In genomic region chr17:31158741-31159377, GRCh38 we compare ENCODE assay signal across 1 cellular context.
TF ChIP-seq lines count a peak whose summit lies in the region.

No MANE protein-coding gene starts in this region.

TF ChIP-seq in IMR-90, 13 proteins besides CTCF, POLR2A, EP300 and RAD21 (continued from another document):
- TF ChIP-seq RCOR1 (IDR thresholded peaks at IDR 0.05; ENCODE audit: insufficient replicate concordance, low read length) (no peak), RFX5 (IDR thresholded peaks at IDR 0.05; ENCODE audit: low read depth, low read length) (no peak), MAFK (IDR thresholded peaks at IDR 0.05; ENCODE audit: low read depth, low read length) (no peak), ELK1 (IDR thresholded peaks at IDR 0.05; ENCODE audit: borderline replicate concordance, low read depth, low read length) (no peak)
